In the genomic region with DNA sequence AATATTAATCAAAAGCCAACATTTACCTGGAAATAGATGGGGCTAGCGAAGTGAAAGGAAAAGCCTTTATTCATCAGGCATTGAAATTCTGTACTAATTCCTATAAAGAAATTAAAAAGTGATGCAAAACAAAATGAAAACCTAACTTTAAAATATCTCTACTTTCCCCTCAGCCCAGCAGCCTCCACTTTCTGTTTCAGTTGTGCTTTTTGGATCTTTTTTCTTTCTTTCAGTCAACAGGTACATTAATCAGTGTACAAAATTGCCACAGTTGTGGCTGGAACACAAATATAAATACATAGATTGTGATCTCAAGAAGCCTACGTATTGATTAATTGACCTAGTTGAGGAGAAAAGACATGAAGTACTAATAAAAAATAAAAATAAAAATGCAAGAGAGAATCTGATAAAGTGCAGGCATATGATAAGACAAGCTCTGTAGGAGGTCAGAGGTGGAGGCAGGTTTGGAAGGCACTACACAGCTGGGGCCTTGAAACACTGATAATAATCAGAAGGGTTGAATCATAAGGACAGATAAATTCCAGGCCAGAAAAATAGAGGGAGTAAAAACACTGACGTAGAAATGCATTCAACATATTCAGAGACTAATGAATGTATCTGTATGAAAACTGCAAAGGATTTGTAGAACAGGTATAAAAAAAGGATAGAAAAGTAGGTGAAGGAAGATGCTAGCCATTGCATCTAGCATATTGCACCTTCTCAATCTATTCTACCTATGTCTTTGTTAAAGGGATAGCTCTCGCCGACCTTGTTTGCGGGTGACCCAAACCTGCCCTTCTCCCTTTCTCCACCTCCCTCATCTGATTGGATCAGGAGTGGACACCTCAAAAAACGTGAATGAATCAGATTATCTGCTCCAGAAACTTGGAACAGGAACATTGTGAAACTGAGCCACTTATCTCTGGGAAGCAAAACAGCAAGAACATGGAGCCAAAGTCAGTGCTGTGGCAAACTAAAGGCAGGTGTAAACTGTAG, we compare ENCODE assay signal across 25 cellular contexts.
DNase-seq lines count a peak whose midpoint lies in the region; ATAC-seq and TF ChIP-seq lines count a peak whose summit lies in the region.
"Had no signal": no experiment of that assay in that cellular context is flagged by ENCODE, and none has a peak within 500 bp of the region (broad histone marks: within the 10 kb centered on the region; RNA-seq: fewer than 3 reads in every experiment).

No MANE protein-coding gene starts in this region.

- H3K4me3 ChIP-seq in SK-N-SH (ENCODE audit: low read depth in 2 of 2, low read length in 1 of 2) (no peak overlapping the region), mesendoderm (ENCODE audit: low read length) (no peak overlapping the region)
- no peak overlapping the region for H3K4me3 ChIP-seq in CD8-positive, alpha-beta T cell (ENCODE audit: low read depth, low read length)
- H3K4me3 ChIP-seq: BLaER1 treated with 17β-estradiol and CSF1 and Interleukin-3, amounts not matched to agents 10 nM and 100 nM; GM12878; SK-N-MC had no signal

- H2AFZ ChIP-seq in SK-N-SH (ENCODE audit: low read depth) = no peak overlapping the region

- no peaks in the 10 kb centered on the region for H3K36me3 ChIP-seq in SK-N-SH (replicated peaks in 1 of 2; ENCODE audit: control insufficient read depth in 1 of 2, insufficient read depth in 2 of 2, low read length in 1 of 2)
- H3K36me3 ChIP-seq in mesendoderm (ENCODE audit: control insufficient read depth, insufficient read depth, low read length) = no peaks in the 10 kb centered on the region
- H3K36me3 ChIP-seq in CD8-positive, alpha-beta T cell (ENCODE audit: insufficient read depth, low read length) = no peaks in the 10 kb centered on the region
- H3K36me3 ChIP-seq: BLaER1 treated with 17β-estradiol and CSF1 and Interleukin-3, amounts not matched to agents 10 nM and 100 nM had no signal

- WGBS in SK-N-SH (ENCODE audit: low lambda C conversion rate) = 66% methylated on average over 7 of the region's 7 CpGs
- no CpG with 5 or more reads among the region's 7 CpGs for WGBS in mesendoderm (ENCODE audit: extremely low coverage, insufficient coverage, low lambda C conversion rate)

- H2AK5ac ChIP-seq in mesendoderm (ENCODE audit: low read length) = no peak overlapping the region

- H2BK120ac ChIP-seq in mesendoderm (ENCODE audit: low read depth, low read length) = no peak overlapping the region

- H3K4me2 ChIP-seq in SK-N-SH (no peak overlapping the region), mesendoderm (ENCODE audit: low read length) (no peak overlapping the region)
- H3K4me2 ChIP-seq: BLaER1 treated with 17β-estradiol and CSF1 and Interleukin-3, amounts not matched to agents 10 nM and 100 nM; KMS-11 had no signal

- H3K23ac ChIP-seq in mesendoderm (ENCODE audit: low read length) = no peak overlapping the region

- TF ChIP-seq CTCF in SK-N-SH (IDR thresholded peaks at IDR 0.05) = no peak
- no peak for TF ChIP-seq CTCF in CD8-positive, alpha-beta T cell (IDR thresholded peaks at IDR 0.05)

- no peak for TF ChIP-seq RAD21 in SK-N-SH (IDR thresholded peaks at IDR 0.05; ENCODE audit: low read length)

- peak; percentile 66 for ATAC-seq in GM19351 (IDR thresholded peaks at IDR 0.05; ENCODE audit: unreplicated experiment)
- peak; percentile 53 for ATAC-seq in HG02885 (IDR thresholded peaks at IDR 0.05; ENCODE audit: poor library complexity, unreplicated experiment)
- ATAC-seq in CD8-positive, alpha-beta T cell = no peak
- ATAC-seq: GM12878, Panc1 had no signal

- H3K27me3 Mint-ChIP-seq in CD8-positive, alpha-beta T cell (ENCODE audit: low read depth) = no peaks in the 10 kb centered on the region
- H3K27me3 Mint-ChIP-seq: CD4-positive, alpha-beta T cell; IgD-negative memory B cell had no signal

- TF ChIP-seq EP300 in SK-N-SH (IDR thresholded peaks at IDR 0.05; ENCODE audit: borderline replicate concordance in 1 of 2, low read depth in 1 of 2, low read length in 1 of 2) = peak in 1 of 2 experiments; percentile 58; a peak in 2 of 4 replicates

- H3K4me1 ChIP-seq in SK-N-SH (ENCODE audit: control insufficient read depth in 1 of 2, insufficient read depth in 2 of 2, low read depth in 1 of 2, low read length in 1 of 2) (no peaks in the 10 kb centered on the region; a peak in 1 of 4 replicates), mesendoderm (ENCODE audit: control insufficient read depth, low read depth, low read length) (no peaks in the 10 kb centered on the region)
- no peaks in the 10 kb centered on the region for H3K4me1 ChIP-seq in CD8-positive, alpha-beta T cell (ENCODE audit: insufficient read depth, low read length)
- H3K4me1 ChIP-seq: BLaER1 treated with 17β-estradiol and CSF1 and Interleukin-3, amounts not matched to agents 10 nM and 100 nM had no signal

- H3K9me2 ChIP-seq in SK-N-SH = no peaks in the 10 kb centered on the region

- H4K5ac ChIP-seq in mesendoderm (ENCODE audit: low read length) = no peak overlapping the region

- H3K9me3 ChIP-seq in SK-N-SH = no peaks in the 10 kb centered on the region
- H3K9me3 ChIP-seq in CD8-positive, alpha-beta T cell (ENCODE audit: low read length) = no peaks in the 10 kb centered on the region
- H3K9me3 ChIP-seq: BLaER1 treated with 17β-estradiol and CSF1 and Interleukin-3, amounts not matched to agents 10 nM and 100 nM had no signal

- CTCF ChIA-PET in SK-N-SH (lab: Yijun Ruan, JAX) = interaction anchor here (1.1 kb wide), 1 partner anchor 16 kb away, joined by 3 read pairs; no protein-coding TSS in a partner anchor
- CTCF ChIA-PET in CD8-positive, alpha-beta T cell (lab: Charles Lee) = no interaction called here

- no peak overlapping the region for H3K4me3 Mint-ChIP-seq in CD8-positive, alpha-beta T cell
- H3K4me3 Mint-ChIP-seq: CD4-positive, alpha-beta T cell; H9; HFFc6; IgD-negative memory B cell had no signal

- no peak overlapping the region for H3K18ac ChIP-seq in mesendoderm (ENCODE audit: low read length)

- no peaks in the 10 kb centered on the region for H3K4me1 Mint-ChIP-seq in CD8-positive, alpha-beta T cell (ENCODE audit: low read depth)
- H3K4me1 Mint-ChIP-seq: H9, IgD-negative memory B cell had no signal

- no peaks in the 10 kb centered on the region for H3K27me3 ChIP-seq in SK-N-SH (ENCODE audit: insufficient read depth)
- H3K27me3 ChIP-seq in mesendoderm (ENCODE audit: insufficient read depth, low read length, poor library complexity) = no peaks in the 10 kb centered on the region
- no peaks in the 10 kb centered on the region for H3K27me3 ChIP-seq in CD8-positive, alpha-beta T cell (ENCODE audit: insufficient read depth, low read length)
- H3K27me3 ChIP-seq: BLaER1 treated with 17β-estradiol and CSF1 and Interleukin-3, amounts not matched to agents 10 nM and 100 nM had no signal

- H3K9me3 Mint-ChIP-seq in CD8-positive, alpha-beta T cell = peaks cover 8% of the 10 kb centered on the region
- H3K9me3 Mint-ChIP-seq: HFFc6, IgD-negative memory B cell had no signal

- H2BK5ac ChIP-seq in mesendoderm (ENCODE audit: low read length) = no peak overlapping the region

- DNase-seq in SK-N-SH (no peak), mesendoderm (peak; percentile 5), NCI-H128 (lab: John Stamatoyannopoulos, UW; ENCODE audit: unreplicated experiment) (no peak), iPS-NIHi11 (ENCODE audit: low spot score) (no peak)
- DNase-seq in CD8-positive, alpha-beta T cell = no peak
- DNase-seq: AML-193; CD4-positive, alpha-beta T cell; COR-L47; H9; HFFc6; NCI-H1092 treated with DMSO at 0.1 percent for 48 hours; NCI-H1436 treated with DMSO at 0.1 percent for 48 hours; NCI-H187 treated with DMSO at 0.1 percent for 48 hours; NCI-H524; NCI-H774; SHP77 treated with DMSO at 0.1 percent for 48 hours; T-helper 2 cell had no signal

- H4K8ac ChIP-seq in mesendoderm (ENCODE audit: low read depth, low read length) = no peak overlapping the region

- intact Hi-C loops in CD8-positive, alpha-beta T cell (cut with DNase I, micrococcal nuclease) = no loop called here

- no peak overlapping the region for H3K27ac Mint-ChIP-seq in CD8-positive, alpha-beta T cell
- H3K27ac Mint-ChIP-seq: CD4-positive, alpha-beta T cell; H9; HFFc6; IgD-negative memory B cell had no signal

- H3K9ac ChIP-seq in SK-N-SH = no peak overlapping the region
- H3K9ac ChIP-seq in mesendoderm (ENCODE audit: low read length) = no peak overlapping the region
- H3K9ac ChIP-seq: BLaER1 treated with 17β-estradiol and CSF1 and Interleukin-3, amounts not matched to agents 10 nM and 100 nM; KMS-11 had no signal

- H3K36me3 Mint-ChIP-seq in CD8-positive, alpha-beta T cell = no peaks in the 10 kb centered on the region
- H3K36me3 Mint-ChIP-seq: IgD-negative memory B cell had no signal

- H2BK15ac ChIP-seq in mesendoderm (replicated peaks; ENCODE audit: low read depth) = no peak overlapping the region

- H3K27ac ChIP-seq in SK-N-SH (ENCODE audit: low read depth in 2 of 2, low read length in 1 of 2) = no peak overlapping the region
- no peak overlapping the region for H3K27ac ChIP-seq in mesendoderm (ENCODE audit: low read depth, low read length)
- H3K27ac ChIP-seq in CD8-positive, alpha-beta T cell (ENCODE audit: low read depth, low read length) = no peak overlapping the region
- H3K27ac ChIP-seq: BLaER1 treated with 17β-estradiol and CSF1 and Interleukin-3, amounts not matched to agents 10 nM and 100 nM; KMS-11; SK-N-MC had no signal

- H3K4ac ChIP-seq in mesendoderm (ENCODE audit: low read depth, low read length) = no peak overlapping the region

- POLR2A ChIA-PET in SK-N-SH (lab: Yijun Ruan, JAX) = no interaction called here
- POLR2A ChIA-PET in CD8-positive, alpha-beta T cell (lab: Charles Lee) = no interaction called here

- H3K79me2 ChIP-seq in SK-N-SH (ENCODE audit: insufficient read depth) (no peaks in the 10 kb centered on the region), mesendoderm (ENCODE audit: control insufficient read depth, insufficient read depth, low read length) (no peaks in the 10 kb centered on the region)

- no peaks in the 10 kb centered on the region for H3F3A ChIP-seq in SK-N-SH (replicated peaks; ENCODE audit: insufficient read depth)

- no peaks in the 10 kb centered on the region for H4K20me1 ChIP-seq in SK-N-SH (ENCODE audit: insufficient read depth)
- H4K20me1 ChIP-seq: BLaER1 treated with 17β-estradiol and CSF1 and Interleukin-3, amounts not matched to agents 10 nM and 100 nM had no signal

- H3K56ac ChIP-seq in mesendoderm (ENCODE audit: low read length) = no peak overlapping the region

- no peaks in the 10 kb centered on the region for H3K79me1 ChIP-seq in mesendoderm (ENCODE audit: low read length)

TF ChIP-seq in SK-N-SH, 30 proteins besides CTCF, POLR2A, EP300 and RAD21 (continues in another document):
- TF ChIP-seq PBX3 (IDR thresholded peaks at IDR 0.05) = peak; percentile 76
- TF ChIP-seq FOSL2 (IDR thresholded peaks at IDR 0.05; ENCODE audit: borderline replicate concordance, low read depth) = peak; percentile 40; the same call in 1 of the 2 replicates
